19 cellular contexts compared by ENCODE assay signal in genomic region chr2:121605820-121606733, GRCh38. TPM values are rescaled to one million over a fixed set of nuclear protein-coding genes. Genes with fewer than 3 reads are reported as not detected.
DNase-seq lines count a peak whose midpoint lies in the region; ATAC-seq lines count a peak whose summit lies in the region.
"Had no signal": no experiment of that assay in that cellular context is flagged by ENCODE, and none has a peak within 500 bp of the region (broad histone marks: within the 10 kb centered on the region; RNA-seq: fewer than 3 reads in every experiment).

No MANE protein-coding gene starts in this region.

- no peaks in the 10 kb centered on the region for H3K27me3 Mint-ChIP-seq in effector memory CD8-positive, alpha-beta T cell
- no peaks in the 10 kb centered on the region for H3K27me3 Mint-ChIP-seq in activated naive CD8-positive, alpha-beta T cell treated with anti-CD3 and anti-CD28 coated beads, Interleukin-2, amount 50 U/mL, for 24 hours
- H3K27me3 Mint-ChIP-seq: activated naive CD8-positive, alpha-beta T cell treated with anti-CD3 and anti-CD28 coated beads, Interleukin-2, amount 10 ng/mL, durations not matched to agents 7 days and 5 days; activated T-helper 17 cell treated with anti-CD3 and anti-CD28 coated beads, Interleukin-2, amount 50 U/mL, for 72 hours had no signal

- ATAC-seq in Right ventricle myocardium superior (ENCODE audit: poor library complexity): peak; percentile 57
- ATAC-seq in effector memory CD8-positive, alpha-beta T cell (replicated peaks): no peak
- ATAC-seq in activated naive CD8-positive, alpha-beta T cell treated with anti-CD3 and anti-CD28 coated beads, Interleukin-2, amount 50 U/mL, for 24 hours: no peak
- ATAC-seq: activated T-helper 17 cell treated with anti-CD3 and anti-CD28 coated beads, Interleukin-2, amount 50 U/mL, for 72 hours; lower lobe of right lung had no signal

- no peak overlapping the region for H3K4me3 Mint-ChIP-seq in effector memory CD8-positive, alpha-beta T cell
- no peak overlapping the region for H3K4me3 Mint-ChIP-seq in activated naive CD8-positive, alpha-beta T cell treated with anti-CD3 and anti-CD28 coated beads, Interleukin-2, amount 50 U/mL, for 24 hours
- H3K4me3 Mint-ChIP-seq: activated naive CD8-positive, alpha-beta T cell treated with anti-CD3 and anti-CD28 coated beads, Interleukin-2, amount 10 ng/mL, durations not matched to agents 7 days and 5 days; activated T-helper 17 cell treated with anti-CD3 and anti-CD28 coated beads, Interleukin-2, amount 50 U/mL, for 72 hours had no signal

- H3K9me3 Mint-ChIP-seq in effector memory CD8-positive, alpha-beta T cell: no peaks in the 10 kb centered on the region
- H3K9me3 Mint-ChIP-seq in activated naive CD8-positive, alpha-beta T cell treated with anti-CD3 and anti-CD28 coated beads, Interleukin-2, amount 50 U/mL, for 24 hours: no peaks in the 10 kb centered on the region
- H3K9me3 Mint-ChIP-seq: activated naive CD8-positive, alpha-beta T cell treated with anti-CD3 and anti-CD28 coated beads, Interleukin-2, amount 10 ng/mL, durations not matched to agents 7 days and 5 days; activated T-helper 17 cell treated with anti-CD3 and anti-CD28 coated beads, Interleukin-2, amount 50 U/mL, for 72 hours had no signal

- DNase-seq in Right ventricle myocardium superior: no peak
- no peak for DNase-seq in cardiac septum (ENCODE audit: low spot score)
- no peak for DNase-seq in effector memory CD8-positive, alpha-beta T cell
- peak; percentile 30 for DNase-seq in inferior parietal cortex (ENCODE audit: extremely low spot score)
- DNase-seq in superior temporal gyrus (ENCODE audit: extremely low spot score): peak; percentile 24
- no peak for DNase-seq in NCI-H128 (lab: John Stamatoyannopoulos, UW; ENCODE audit: unreplicated experiment)
- no peak for DNase-seq in activated naive CD8-positive, alpha-beta T cell treated with anti-CD3 and anti-CD28 coated beads, Interleukin-2, amount 50 U/mL, for 24 hours
- DNase-seq in NCI-H2227 treated with DMSO at 0.1 percent for 48 hours (lab: John Stamatoyannopoulos, UW): no peak
- DNase-seq: activated naive CD8-positive, alpha-beta T cell treated with anti-CD3 and anti-CD28 coated beads, Interleukin-2, amount 10 ng/mL, durations not matched to agents 7 days and 5 days; DMS153; GF-D8; lower lobe of right lung; NCI-H1436; NCI-H526 treated with DMSO at 0.1 percent for 48 hours; OCI-M1; SJCRH30; small intestine; stimulated activated CD4-positive, alpha-beta T cell treated with anti-CD3 and anti-CD28 coated beads, Interleukin-4, amount 100 ng/mL, for 24 hours had no signal

- H3K4me1 Mint-ChIP-seq in effector memory CD8-positive, alpha-beta T cell (ENCODE audit: low read depth in 2 of 2): peaks cover 21 to 50% of the 10 kb centered on the region in 2 donors
- H3K4me1 Mint-ChIP-seq in activated naive CD8-positive, alpha-beta T cell treated with anti-CD3 and anti-CD28 coated beads, Interleukin-2, amount 50 U/mL, for 24 hours: peaks cover 20% of the 10 kb centered on the region

- intact Hi-C loops in Right ventricle myocardium superior (cut with DNase I): no loop called here
- intact Hi-C loops in cardiac septum (cut with DNase I): loop anchor here (5.0 kb wide), 1 partner anchor 64 kb away; no protein-coding TSS in a partner anchor

- peak overlapping the region; percentile 23 to 80 for H3K27ac Mint-ChIP-seq in effector memory CD8-positive, alpha-beta T cell
- no peak overlapping the region for H3K27ac Mint-ChIP-seq in activated naive CD8-positive, alpha-beta T cell treated with anti-CD3 and anti-CD28 coated beads, Interleukin-2, amount 50 U/mL, for 24 hours
- H3K27ac Mint-ChIP-seq: activated naive CD8-positive, alpha-beta T cell treated with anti-CD3 and anti-CD28 coated beads, Interleukin-2, amount 10 ng/mL, durations not matched to agents 7 days and 5 days had no signal

- peaks cover 10% of the 10 kb centered on the region for H3K36me3 Mint-ChIP-seq in effector memory CD8-positive, alpha-beta T cell (ENCODE audit: insufficient read depth)
- peaks cover 41% of the 10 kb centered on the region for H3K36me3 Mint-ChIP-seq in activated naive CD8-positive, alpha-beta T cell treated with anti-CD3 and anti-CD28 coated beads, Interleukin-2, amount 50 U/mL, for 24 hours (ENCODE audit: low read depth)

RNA-seq across cellular contexts. Expression of gene CLASP1, which starts 43.2 kb away (rescaled TPM):
- 58.3 TPM for total RNA-seq in Right ventricle myocardium superior
- total RNA-seq in cardiac septum: 66.1 TPM

Comparison
In these comparisons a context has a peak if more than half of its experiments do, and no peak if none do; other contexts are left out.
1. DNase-seq: peak in inferior parietal cortex (single experiment) and superior temporal gyrus (single experiment); none in Right ventricle myocardium superior (single experiment), cardiac septum (single experiment), effector memory CD8-positive, alpha-beta T cell (0 of 3), NCI-H128 (single experiment), activated naive CD8-positive, alpha-beta T cell treated with anti-CD3 and anti-CD28 coated beads, Interleukin-2, amount 50 U/mL, for 24 hours (single experiment) and NCI-H2227 treated with DMSO at 0.1 percent for 48 hours (single experiment).